ENCODE assay signal across 12 cellular contexts in genomic region chr5:170429014-170429413, GRCh38. TPM values are rescaled to one million over a fixed set of nuclear protein-coding genes. Genes with fewer than 3 reads are reported as not detected.
DNase-seq lines count a peak whose midpoint lies in the region; TF ChIP-seq lines count a peak whose summit lies in the region.
"Had no signal": no experiment of that assay in that cellular context is flagged by ENCODE, and none has a peak within 500 bp of the region (broad histone marks: within the 10 kb centered on the region; RNA-seq: fewer than 3 reads in every experiment).

No MANE protein-coding gene starts in this region.

- H3K4me3 ChIP-seq in cardiac fibroblast (replicated peaks in 1 of 2; ENCODE audit: low read depth in 2 of 2, low read length in 2 of 2), result no peak overlapping the region
- H3K4me3 ChIP-seq: upper lobe of right lung had no signal

- peaks cover 57% of the 10 kb centered on the region for H3K27me3 Mint-ChIP-seq in osteocyte (ENCODE audit: unreplicated experiment)
- no peaks in the 10 kb centered on the region for H3K27me3 Mint-ChIP-seq in activated naive CD8-positive, alpha-beta T cell treated with anti-CD3 and anti-CD28 coated beads for 36 hours

- no peak overlapping the region for H3K27ac Mint-ChIP-seq in osteocyte (ENCODE audit: unreplicated experiment)
- no peak overlapping the region for H3K27ac Mint-ChIP-seq in activated naive CD8-positive, alpha-beta T cell treated with anti-CD3 and anti-CD28 coated beads for 36 hours

- DNase-seq in NCI-H345 (lab: John Stamatoyannopoulos, UW), result peak; percentile 15
- DNase-seq in NCI-H345 treated with DMSO at 0.1 percent for 48 hours (lab: John Stamatoyannopoulos, UW; ENCODE audit: unreplicated experiment), result no peak
- DNase-seq in M059J (ENCODE audit: low read depth), result peak; percentile 30
- peak; percentile 11 to 25 for DNase-seq in cardiac fibroblast (ENCODE audit: low read depth in 2 of 2)
- DNase-seq in osteocyte (ENCODE audit: extremely low spot score, unreplicated experiment), result no peak
- DNase-seq in activated CD8-positive, alpha-beta memory T cell treated with anti-CD3 and anti-CD28 coated beads, Interleukin-2, amount 50 U/mL, for 4 hours, result no peak
- DNase-seq in NCI-H2171 treated with DMSO at 0.1 percent for 48 hours (lab: John Stamatoyannopoulos, UW), result no peak
- no peak for DNase-seq in activated naive CD8-positive, alpha-beta T cell treated with anti-CD3 and anti-CD28 coated beads for 36 hours
- DNase-seq: activated T-cell treated with anti-CD3 and anti-CD28 coated beads, Interleukin-2, amount 50 U/mL, for 4 hours; NCI-H187 treated with DMSO at 0.1 percent for 48 hours; T-helper 2 cell; upper lobe of right lung had no signal

- H3K4me1 Mint-ChIP-seq in osteocyte (ENCODE audit: unreplicated experiment), result peaks cover 12% of the 10 kb centered on the region
- no peaks in the 10 kb centered on the region for H3K4me1 Mint-ChIP-seq in activated naive CD8-positive, alpha-beta T cell treated with anti-CD3 and anti-CD28 coated beads for 36 hours

- no peaks in the 10 kb centered on the region for H3K36me3 Mint-ChIP-seq in osteocyte (ENCODE audit: unreplicated experiment)
- no peaks in the 10 kb centered on the region for H3K36me3 Mint-ChIP-seq in activated naive CD8-positive, alpha-beta T cell treated with anti-CD3 and anti-CD28 coated beads for 36 hours

- H3K9me3 Mint-ChIP-seq in osteocyte (ENCODE audit: unreplicated experiment), result peaks cover 5% of the 10 kb centered on the region
- no peaks in the 10 kb centered on the region for H3K9me3 Mint-ChIP-seq in activated naive CD8-positive, alpha-beta T cell treated with anti-CD3 and anti-CD28 coated beads for 36 hours
- H3K9me3 Mint-ChIP-seq: activated T-cell treated with anti-CD3 and anti-CD28 coated beads, Interleukin-2, amount 50 U/mL, for 4 hours had no signal

- H3K4me3 Mint-ChIP-seq in osteocyte (ENCODE audit: unreplicated experiment), result no peak overlapping the region
- no peak overlapping the region for H3K4me3 Mint-ChIP-seq in activated naive CD8-positive, alpha-beta T cell treated with anti-CD3 and anti-CD28 coated beads for 36 hours
- H3K4me3 Mint-ChIP-seq: activated T-cell treated with anti-CD3 and anti-CD28 coated beads, Interleukin-2, amount 50 U/mL, for 4 hours had no signal

- TF ChIP-seq CTCF in cardiac fibroblast (IDR thresholded peaks at IDR 0.05; ENCODE audit: low read depth, low read length) (peak; percentile 45), osteocyte (IDR thresholded peaks at IDR 0.05) (peak; percentile 30)

RNA-seq across cellular contexts. Expression of gene KCNMB1, which starts 39.8 kb away (rescaled TPM):
- total RNA-seq in M059J (2014; rRNA removed; shearing (Covaris generic)), result 0.12 and 0.15 TPM in 2 replicates
- total RNA-seq in osteocyte, result 3.3 and 3.5 TPM in 2 replicates
- not detected for total RNA-seq in activated naive CD8-positive, alpha-beta T cell treated with anti-CD3 and anti-CD28 coated beads for 36 hours

Comparison
In these comparisons a context has a peak if more than half of its experiments do, and no peak if none do; other contexts are left out.
1. DNase-seq: peak in NCI-H345 (single experiment), M059J (single experiment) and cardiac fibroblast (2 of 2); none in NCI-H345 treated with DMSO at 0.1 percent for 48 hours (single experiment), osteocyte (single experiment), activated CD8-positive, alpha-beta memory T cell treated with anti-CD3 and anti-CD28 coated beads, Interleukin-2, amount 50 U/mL, for 4 hours (single experiment), NCI-H2171 treated with DMSO at 0.1 percent for 48 hours (single experiment) and activated naive CD8-positive, alpha-beta T cell treated with anti-CD3 and anti-CD28 coated beads for 36 hours (single experiment).